7 cellular contexts compared by ENCODE assay signal in the genomic region with DNA sequence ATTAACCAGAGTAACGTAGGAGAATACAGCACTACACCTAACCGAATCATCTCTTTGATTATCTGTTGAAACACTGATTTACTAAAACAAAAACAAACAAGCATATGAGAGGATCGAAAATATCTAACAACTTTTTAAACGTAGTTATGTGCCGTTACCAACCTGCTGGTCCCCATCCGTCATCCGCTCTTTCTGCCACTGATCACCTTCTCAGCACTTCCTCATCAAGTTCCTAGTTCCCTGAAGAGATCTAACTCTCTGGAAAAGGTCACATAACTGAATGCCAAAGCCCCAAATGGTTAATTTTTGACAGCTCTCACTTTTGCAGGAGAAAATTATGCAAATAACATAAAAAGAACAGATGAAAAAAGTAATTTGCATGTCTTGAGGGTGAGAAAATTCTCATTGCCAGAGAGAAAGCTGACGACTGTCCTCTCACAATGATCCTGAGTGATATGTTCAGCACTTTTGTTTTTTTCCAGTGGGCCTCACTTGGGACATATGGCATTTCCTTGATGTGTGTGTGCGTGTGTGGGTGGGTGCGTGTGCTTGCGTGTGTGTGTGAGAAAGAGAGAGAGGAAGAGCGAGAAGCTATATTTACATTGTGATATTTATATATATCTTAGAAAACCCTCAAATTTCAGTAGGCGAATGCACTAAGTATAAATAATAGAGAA. TPM values are rescaled to one million over a fixed set of nuclear protein-coding genes. Genes with fewer than 3 reads are reported as not detected.
DNase-seq lines count a peak whose midpoint lies in the region; ATAC-seq and TF ChIP-seq lines count a peak whose summit lies in the region.
"Not testable (repeated sequence)": the region's sequence is repeated elsewhere in the genome, so short reads cannot be mapped to it uniquely, and the experiment has no call there.

No MANE protein-coding gene starts in this region.

- ATAC-seq in GM18502 (IDR thresholded peaks at IDR 0.05; ENCODE audit: poor library complexity, unreplicated experiment) (peak; percentile 4), GM23338 (peak; percentile 51), HG03342 (IDR thresholded peaks at IDR 0.05; ENCODE audit: unreplicated experiment) (peak; percentile 27)
- peak; percentile 13 for ATAC-seq in activated CD4-positive, alpha-beta T cell treated with anti-CD3 and anti-CD28 coated beads for 36 hours

- H3K27me3 Mint-ChIP-seq in GM23338 (ENCODE audit: insufficient read depth, low read depth, poor library complexity): not testable (repeated sequence)
- H3K27me3 Mint-ChIP-seq in activated CD4-positive, alpha-beta T cell treated with anti-CD3 and anti-CD28 coated beads for 36 hours: peaks cover 24% of the 10 kb centered on the region
- peaks cover 55% of the 10 kb centered on the region for H3K27me3 Mint-ChIP-seq in nephron (ENCODE audit: low read depth)

- not testable (repeated sequence) for H2AFZ ChIP-seq in GM23338

- not testable (repeated sequence) for TF ChIP-seq CTCF in GM23338 (conservative IDR thresholded peaks at IDR 0.05; ENCODE audit: low read depth in 2 of 2); epithelial cell of proximal tubule (conservative IDR thresholded peaks at IDR 0.05; ENCODE audit: low read depth, low read length); nephron (IDR thresholded peaks at IDR 0.05; ENCODE audit: unreplicated experiment in 3 of 3)

- H3K4me2 ChIP-seq in GM23338: peak overlapping the region; percentile 79; the same call in 1 of the 2 replicates

- not testable (repeated sequence) for H3K27ac ChIP-seq in GM23338 (ENCODE audit: low read depth)

- not testable (repeated sequence) for H4K20me1 ChIP-seq in GM23338 (replicated peaks; ENCODE audit: insufficient read depth)

- H3K4me1 ChIP-seq in GM23338 (ENCODE audit: insufficient read depth): peaks cover 11% of the 10 kb centered on the region

- not testable (repeated sequence) for H3K79me2 ChIP-seq in GM23338 (replicated peaks; ENCODE audit: insufficient read depth)

- not testable (repeated sequence) for DNase-seq in GM23338 (ENCODE audit: low spot score); activated CD4-positive, alpha-beta T cell treated with anti-CD3 and anti-CD28 coated beads for 36 hours; epithelial cell of proximal tubule (ENCODE audit: low read depth)
- peak; percentile 17 for DNase-seq in NCI-H748 treated with DMSO at 0.1 percent for 48 hours (lab: John Stamatoyannopoulos, UW)

- CTCF ChIA-PET in activated CD4-positive, alpha-beta T cell treated with anti-CD3 and anti-CD28 coated beads for 36 hours (lab: Charles Lee): not testable (repeated sequence)

- not testable (repeated sequence) for H3K9me2 ChIP-seq in GM23338 (ENCODE audit: insufficient read depth)

- H3K27me3 ChIP-seq in GM23338 (ENCODE audit: insufficient read depth): peaks cover 26% of the 10 kb centered on the region

- H3K4me3 Mint-ChIP-seq in GM23338 (peak overlapping the region; percentile 13; the same call in 1 of the 3 replicates), nephron (peak overlapping the region in 2 of 3 experiments; percentile 22 to 29)
- peak overlapping the region; percentile 0 for H3K4me3 Mint-ChIP-seq in activated CD4-positive, alpha-beta T cell treated with anti-CD3 and anti-CD28 coated beads for 36 hours

- not testable (repeated sequence) for H3K27ac Mint-ChIP-seq in GM23338; activated CD4-positive, alpha-beta T cell treated with anti-CD3 and anti-CD28 coated beads for 36 hours; nephron

- H3K4me1 Mint-ChIP-seq in GM23338: peaks cover 12% of the 10 kb centered on the region; the same call in 2 of the 3 replicates
- peaks cover 15% of the 10 kb centered on the region for H3K4me1 Mint-ChIP-seq in activated CD4-positive, alpha-beta T cell treated with anti-CD3 and anti-CD28 coated beads for 36 hours
- H3K4me1 Mint-ChIP-seq in nephron: not testable (repeated sequence)

- peak overlapping the region; percentile 51; the same call in 1 of the 2 replicates for H3K4me3 ChIP-seq in GM23338
- peak overlapping the region; percentile 12 for H3K4me3 ChIP-seq in epithelial cell of proximal tubule (ENCODE audit: low read depth, low read length)

- H3K9me3 Mint-ChIP-seq in GM23338; activated CD4-positive, alpha-beta T cell treated with anti-CD3 and anti-CD28 coated beads for 36 hours (ENCODE audit: low read depth); nephron: not testable (repeated sequence)

- not testable (repeated sequence) for H3K36me3 ChIP-seq in GM23338 (ENCODE audit: insufficient read depth)

- intact Hi-C loops in activated CD4-positive, alpha-beta T cell treated with anti-CD3 and anti-CD28 coated beads for 36 hours (cut with DNase I, micrococcal nuclease): not testable (repeated sequence)

- POLR2A ChIA-PET in activated CD4-positive, alpha-beta T cell treated with anti-CD3 and anti-CD28 coated beads for 36 hours (lab: Charles Lee): not testable (repeated sequence)

- H3K36me3 Mint-ChIP-seq in GM23338 (ENCODE audit: low read depth); activated CD4-positive, alpha-beta T cell treated with anti-CD3 and anti-CD28 coated beads for 36 hours (ENCODE audit: low read depth); nephron (ENCODE audit: low read depth): not testable (repeated sequence)

- not testable (repeated sequence) for H3F3A ChIP-seq in GM23338 (replicated peaks; ENCODE audit: low read depth)

RNA-seq across cellular contexts. Expression of gene BDP1, which starts 8.8 kb away (rescaled TPM):
- total RNA-seq in GM23338 (2014; rRNA removed; shearing (Covaris generic)): 39.1 and 41.8 TPM in 2 replicates
- 44.5 and 54.4 TPM in 2 replicates for polyA plus RNA-seq in GM23338 (2016; fragmentation: Nextera tagmentation; extraction: Ambion mirVana)
- 10 to 100 TPM; 27.2 to 30.1 TPM for total RNA-seq in activated CD4-positive, alpha-beta T cell treated with anti-CD3 and anti-CD28 coated beads for 36 hours
- total RNA-seq in epithelial cell of proximal tubule: 18.2 and 20.5 TPM in 2 replicates
